In the genomic region with DNA sequence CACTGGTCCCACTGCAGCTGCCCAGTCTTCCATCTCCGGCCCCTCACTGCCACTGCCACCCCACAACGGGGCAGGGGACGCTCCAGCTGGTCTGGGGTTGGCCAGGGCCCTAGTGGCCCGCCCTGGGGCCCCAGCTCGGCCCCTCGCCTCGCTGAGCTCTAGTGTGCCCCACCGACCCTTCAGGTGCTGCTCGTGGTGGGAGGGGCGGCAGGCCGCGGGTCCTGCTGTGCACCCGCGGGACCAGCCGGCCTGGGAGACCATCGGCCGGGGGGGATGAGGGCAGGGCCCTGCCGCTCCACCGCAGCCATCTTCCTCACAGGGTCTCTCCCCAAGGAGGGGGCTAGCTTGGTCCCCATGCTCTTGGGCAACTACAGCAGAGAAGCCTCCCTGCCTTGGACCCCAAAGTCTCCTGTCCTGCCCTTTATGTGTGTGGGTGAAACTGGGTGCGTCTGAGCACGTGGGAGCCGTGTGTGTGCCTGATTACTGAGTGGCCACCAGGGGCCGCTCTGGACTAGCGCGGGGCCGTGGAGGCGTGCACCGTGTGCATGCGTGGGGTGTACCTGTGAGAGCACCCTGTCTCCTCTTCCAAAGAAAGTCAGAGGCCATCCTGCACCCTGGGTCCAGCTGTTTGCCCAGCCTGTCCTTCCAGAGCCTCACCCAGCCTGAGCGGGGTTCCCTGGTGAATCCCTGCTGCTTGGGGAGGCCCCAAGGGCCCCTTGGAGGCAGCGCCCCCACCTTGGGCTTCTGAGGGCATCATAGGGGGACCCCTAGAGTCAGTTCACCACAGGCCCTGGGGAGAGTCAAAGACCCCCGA, we compare ENCODE assay signal across 8 cellular contexts. TPM values are rescaled to one million over a fixed set of nuclear protein-coding genes. Genes with fewer than 3 reads are reported as not detected.
A peak's percentile ranks its signal among the peaks of the same experiment; 100 is the strongest.
DNase-seq lines count a peak whose midpoint lies in the region; ATAC-seq and TF ChIP-seq lines count a peak whose summit lies in the region.

No MANE protein-coding gene starts in this region.

- no peak overlapping the region for H3K4me3 ChIP-seq in GM12864 (ENCODE audit: low read depth, low read length)
- H3K4me3 ChIP-seq in effector memory CD4-positive, alpha-beta T cell (ENCODE audit: insufficient read depth, low read depth, low read length, poor library complexity, severe bottlenecking) = no peak overlapping the region
- H3K4me3 ChIP-seq in mucosa of descending colon = no peak overlapping the region

- ATAC-seq in mucosa of descending colon = peak; percentile 87
- no peak for ATAC-seq in HG03139 (IDR thresholded peaks at IDR 0.05; ENCODE audit: unreplicated experiment)
- ATAC-seq in GM21723 (IDR thresholded peaks at IDR 0.05; ENCODE audit: unreplicated experiment) = no peak

- DNase-seq in GM12864 (ENCODE audit: low read depth) (no peak), NCI-H2171 treated with DMSO at 0.1 percent for 48 hours (lab: John Stamatoyannopoulos, UW) (peak; percentile 32), mucosa of descending colon (peak in 2 of 3 donors; percentile 53 to 64)
- peak; percentile 71 for DNase-seq in activated CD4-positive, alpha-beta memory T cell treated with anti-CD3 and anti-CD28 coated beads for 36 hours
- peak; percentile 12 to 36 (median 28) for DNase-seq in effector memory CD4-positive, alpha-beta T cell
- DNase-seq in stimulated activated naive CD4-positive, alpha-beta T cell (lab: John Stamatoyannopoulos, UW) = peak; percentile 17 to 63 (median 39)

- H3K4me1 ChIP-seq in effector memory CD4-positive, alpha-beta T cell (ENCODE audit: control insufficient read depth, insufficient read depth, low read length, poor library complexity, severe bottlenecking) = peaks cover 3% of the 10 kb centered on the region
- H3K4me1 ChIP-seq in mucosa of descending colon (ENCODE audit: low read depth) = no peaks in the 10 kb centered on the region

- TF ChIP-seq CTCF in GM12864 (IDR thresholded peaks at IDR 0.05; ENCODE audit: low read depth, low read length, missing control alignments) (peak; percentile 89), mucosa of descending colon (IDR thresholded peaks at IDR 0.05) (peak; percentile 74)

- POLR2A ChIA-PET in activated CD4-positive, alpha-beta memory T cell treated with anti-CD3 and anti-CD28 coated beads for 36 hours (lab: Charles Lee) = no interaction called here

- H3K4me1 Mint-ChIP-seq in activated CD4-positive, alpha-beta memory T cell treated with anti-CD3 and anti-CD28 coated beads for 36 hours (ENCODE audit: low read depth) = peaks cover 3% of the 10 kb centered on the region

- H3K9me3 ChIP-seq in effector memory CD4-positive, alpha-beta T cell (ENCODE audit: control insufficient read depth, low read length) = no peaks in the 10 kb centered on the region
- no peaks in the 10 kb centered on the region for H3K9me3 ChIP-seq in mucosa of descending colon

- no peaks in the 10 kb centered on the region for H3K27me3 ChIP-seq in effector memory CD4-positive, alpha-beta T cell (replicated peaks; ENCODE audit: control insufficient read depth, insufficient read depth, low read length, poor library complexity, severe bottlenecking)

- intact Hi-C loops in activated CD4-positive, alpha-beta memory T cell treated with anti-CD3 and anti-CD28 coated beads for 36 hours (cut with micrococcal nuclease) = no loop called here
- intact Hi-C loops in mucosa of descending colon (cut with DNase I, micrococcal nuclease) = no loop called here

- no peaks in the 10 kb centered on the region for H3K36me3 ChIP-seq in effector memory CD4-positive, alpha-beta T cell (ENCODE audit: control insufficient read depth, insufficient read depth, low read length)
- H3K36me3 ChIP-seq in mucosa of descending colon (ENCODE audit: low read depth) = no peaks in the 10 kb centered on the region

- peaks cover 2% of the 10 kb centered on the region for H3K27me3 Mint-ChIP-seq in activated CD4-positive, alpha-beta memory T cell treated with anti-CD3 and anti-CD28 coated beads for 36 hours

- no peak overlapping the region for H3K4me3 Mint-ChIP-seq in activated CD4-positive, alpha-beta memory T cell treated with anti-CD3 and anti-CD28 coated beads for 36 hours

- CTCF ChIA-PET in activated CD4-positive, alpha-beta memory T cell treated with anti-CD3 and anti-CD28 coated beads for 36 hours (lab: Charles Lee) = interaction anchor here (0.9 kb wide), 1 partner anchor 22 kb away, joined by 3 read pairs; no protein-coding TSS in a partner anchor

- no peaks in the 10 kb centered on the region for H3K9me3 Mint-ChIP-seq in activated CD4-positive, alpha-beta memory T cell treated with anti-CD3 and anti-CD28 coated beads for 36 hours

- H3K36me3 Mint-ChIP-seq in activated CD4-positive, alpha-beta memory T cell treated with anti-CD3 and anti-CD28 coated beads for 36 hours = no peaks in the 10 kb centered on the region

- H3K27ac ChIP-seq in effector memory CD4-positive, alpha-beta T cell (ENCODE audit: insufficient read depth, low read length, poor library complexity, severe bottlenecking) = no peak overlapping the region

- no peak overlapping the region for H3K27ac Mint-ChIP-seq in activated CD4-positive, alpha-beta memory T cell treated with anti-CD3 and anti-CD28 coated beads for 36 hours

RNA-seq across cellular contexts. Expression of gene ACR, which starts 6.0 kb away (rescaled TPM):
- not detected for total RNA-seq in activated CD4-positive, alpha-beta memory T cell treated with anti-CD3 and anti-CD28 coated beads for 36 hours
- total RNA-seq in mucosa of descending colon = 1 to 10 TPM in 1 of 3 donors, under 1 TPM in 2; 0.41 to 1.4 (median 0.43) TPM

RNA-seq across cellular contexts. Expression of gene RABL2B, which starts 51.4 kb away (rescaled TPM):
- total RNA-seq in activated CD4-positive, alpha-beta memory T cell treated with anti-CD3 and anti-CD28 coated beads for 36 hours = 10 to 100 TPM; 20.0 to 21.8 TPM
- total RNA-seq in mucosa of descending colon = 10 to 100 TPM; 24.8 to 39.5 (median 38.4) TPM

RNA-seq across cellular contexts. Expression of gene SHANK3, which starts 59.4 kb away (rescaled TPM):
- under 1 TPM; 0.05 to 0.07 TPM for total RNA-seq in activated CD4-positive, alpha-beta memory T cell treated with anti-CD3 and anti-CD28 coated beads for 36 hours
- 10 to 100 TPM in 1 of 3 donors, 1 to 10 TPM in 2; 3.9 to 14.2 (median 7.1) TPM for total RNA-seq in mucosa of descending colon

Comparison
In these comparisons a context has a peak if more than half of its experiments do, and no peak if none do; other contexts are left out.
1. RNA of gene SHANK3, which starts 59.4 kb away (total RNA-seq): 3.9 to 14.2 TPM in mucosa of descending colon; 0.05 to 0.07 TPM in activated CD4-positive, alpha-beta memory T cell treated with anti-CD3 and anti-CD28 coated beads for 36 hours; every median in the first group is over 4 times any median in the second.